In genomic region chr12:21183721-21184275, GRCh38 we compare ENCODE assay signal across 23 cellular contexts. TPM values are rescaled to one million over a fixed set of nuclear protein-coding genes. Genes with fewer than 3 reads are reported as not detected.
DNase-seq lines count a peak whose midpoint lies in the region; ATAC-seq and TF ChIP-seq lines count a peak whose summit lies in the region.
"Had no signal": no experiment of that assay in that cellular context is flagged by ENCODE, and none has a peak within 500 bp of the region (broad histone marks: within the 10 kb centered on the region; RNA-seq: fewer than 3 reads in every experiment).

No MANE protein-coding gene starts in this region.

- H2AFZ ChIP-seq in PC-3 (ENCODE audit: low read length) (no peak overlapping the region), smooth muscle cell (ENCODE audit: low read depth) (no peak overlapping the region)

- H3K9me2 ChIP-seq in PC-3 (replicated peaks; ENCODE audit: low read length): no peaks in the 10 kb centered on the region

- intact Hi-C loops in PC-3 (cut with micrococcal nuclease): no loop called here
- intact Hi-C loops in activated T-helper 2 cell treated with anti-CD3 and anti-CD28 coated beads, Interferon-gamma antibody, Interleukin-2, Interleukin-4, amounts not matched to agents 10 μg/mL and 5 μg/mL and 100 μg/mL, durations not matched to agents 14 hours and 24 hours and 36 hours (cut with micrococcal nuclease): no loop called here

- POLR2A ChIA-PET in PC-3 (lab: Charles Lee; ENCODE audit: unreplicated experiment): interaction anchor here (0.6 kb wide), 1 partner anchor 432 kb away, joined by 4 read pairs; no protein-coding TSS in a partner anchor

- no peak overlapping the region for H3K4me2 ChIP-seq in PC-3 (ENCODE audit: low read length)
- H3K4me2 ChIP-seq in smooth muscle cell: peak overlapping the region; percentile 1

- H3K36me3 ChIP-seq in PC-3 (ENCODE audit: low read depth, low read length) (no peaks in the 10 kb centered on the region), smooth muscle cell (ENCODE audit: low read depth) (no peaks in the 10 kb centered on the region)

- peaks cover 9% of the 10 kb centered on the region; the same call in 1 of the 2 replicates for H3K27me3 ChIP-seq in PC-3 (ENCODE audit: low read length)
- H3K27me3 ChIP-seq in smooth muscle cell (ENCODE audit: low read depth): no peaks in the 10 kb centered on the region

- no TSS peak for BruUV-seq in PC-3 (replicated peaks; lab: Mats Ljungman, UMichigan)

- H3K9ac ChIP-seq in PC-3 (ENCODE audit: low read length) (no peak overlapping the region), smooth muscle cell (ENCODE audit: low read depth) (no peak overlapping the region)

- H3K4me1 Mint-ChIP-seq in activated T-helper 2 cell treated with anti-CD3 and anti-CD28 coated beads, Interferon-gamma antibody, Interleukin-2, Interleukin-4, amounts not matched to agents 10 μg/mL and 5 μg/mL and 100 μg/mL, durations not matched to agents 14 hours and 24 hours and 36 hours (ENCODE audit: low read depth): no peaks in the 10 kb centered on the region
- H3K4me1 Mint-ChIP-seq: CD4-positive, CD25-positive, alpha-beta regulatory T cell had no signal

- 52% methylated on average over 3 of the region's 3 CpGs for WGBS in smooth muscle cell (ENCODE audit: low lambda C conversion rate)

- CTCF ChIA-PET in PC-3 (lab: Charles Lee): interaction anchor here (0.6 kb wide), 1 partner anchor 180 kb away, joined by 3 read pairs; no protein-coding TSS in a partner anchor

- H3F3A ChIP-seq in PC-3 (ENCODE audit: low read length, unreplicated experiment) (no peaks in the 10 kb centered on the region), smooth muscle cell (ENCODE audit: low read depth) (no peaks in the 10 kb centered on the region)

- H3K79me2 ChIP-seq in PC-3 (ENCODE audit: low read length) (no peaks in the 10 kb centered on the region), smooth muscle cell (ENCODE audit: low read depth) (no peaks in the 10 kb centered on the region)

- ATAC-seq in PC-3: no peak

- DNase-seq in EL (peak; percentile 1), PC-3 (peak; percentile 29), choroid plexus epithelial cell (ENCODE audit: low read depth) (peak; percentile 17), smooth muscle cell (lab: John Stamatoyannopoulos, UW; ENCODE audit: unreplicated experiment) (no peak), anterior cingulate cortex (lab: John Stamatoyannopoulos, UW) (no peak), hypothalamus (lab: John Stamatoyannopoulos, UW) (no peak), DMS79 treated with DMSO at 0.1 percent for 48 hours (lab: John Stamatoyannopoulos, UW) (no peak)
- no peak for DNase-seq in activated T-helper 2 cell treated with anti-CD3 and anti-CD28 coated beads, Interferon-gamma antibody, Interleukin-2, Interleukin-4, amounts not matched to agents 10 μg/mL and 5 μg/mL and 100 μg/mL, durations not matched to agents 14 hours and 24 hours and 36 hours (ENCODE audit: low spot score)
- DNase-seq: CD4-positive, CD25-positive, alpha-beta regulatory T cell; KBM-7; NCI-H1092; NCI-H1436; NCI-H187 treated with DMSO at 0.1 percent for 48 hours; NCI-H2107; NCI-H446 treated with DMSO at 0.1 percent for 48 hours; NCI-H526 treated with DMSO at 0.1 percent for 48 hours; Right ventricle myocardium superior had no signal

- H4K20me1 ChIP-seq in PC-3 (ENCODE audit: low read length) (no peaks in the 10 kb centered on the region), smooth muscle cell (ENCODE audit: low read depth) (no peaks in the 10 kb centered on the region)

- no peak for TF ChIP-seq CTCF in PC-3 (conservative IDR thresholded peaks at IDR 0.05; ENCODE audit: low read depth, low read length)
- TF ChIP-seq CTCF in choroid plexus epithelial cell (conservative IDR thresholded peaks at IDR 0.05; ENCODE audit: low read depth, low read length): no peak
- no peak for TF ChIP-seq CTCF in smooth muscle cell (IDR thresholded peaks at IDR 0.05; ENCODE audit: borderline replicate concordance, insufficient read depth, poor library complexity, severe bottlenecking)

- no peaks in the 10 kb centered on the region for H3K9me3 Mint-ChIP-seq in activated T-helper 2 cell treated with anti-CD3 and anti-CD28 coated beads, Interferon-gamma antibody, Interleukin-2, Interleukin-4, amounts not matched to agents 10 μg/mL and 5 μg/mL and 100 μg/mL, durations not matched to agents 14 hours and 24 hours and 36 hours

- H3K36me3 Mint-ChIP-seq in activated T-helper 2 cell treated with anti-CD3 and anti-CD28 coated beads, Interferon-gamma antibody, Interleukin-2, Interleukin-4, amounts not matched to agents 10 μg/mL and 5 μg/mL and 100 μg/mL, durations not matched to agents 14 hours and 24 hours and 36 hours (ENCODE audit: low read depth): no peaks in the 10 kb centered on the region
- H3K36me3 Mint-ChIP-seq: CD4-positive, CD25-positive, alpha-beta regulatory T cell had no signal

- H3K4me3 ChIP-seq in PC-3 (ENCODE audit: low read length) (no peak overlapping the region), choroid plexus epithelial cell (ENCODE audit: low read depth, low read length) (no peak overlapping the region), smooth muscle cell (no peak overlapping the region)
- H3K4me3 ChIP-seq: SK-N-MC had no signal

- H3K27ac ChIP-seq in PC-3 (ENCODE audit: low read length) (no peak overlapping the region), smooth muscle cell (ENCODE audit: low read depth) (no peak overlapping the region)
- H3K27ac ChIP-seq: SK-N-MC had no signal

- H3K9me3 ChIP-seq in PC-3 (ENCODE audit: low read length) (no peaks in the 10 kb centered on the region), smooth muscle cell (replicated peaks; ENCODE audit: low read depth) (no peaks in the 10 kb centered on the region)

- no peak overlapping the region for H3K4me3 Mint-ChIP-seq in activated T-helper 2 cell treated with anti-CD3 and anti-CD28 coated beads, Interferon-gamma antibody, Interleukin-2, Interleukin-4, amounts not matched to agents 10 μg/mL and 5 μg/mL and 100 μg/mL, durations not matched to agents 14 hours and 24 hours and 36 hours (ENCODE audit: low read depth)
- H3K4me3 Mint-ChIP-seq: CD4-positive, CD25-positive, alpha-beta regulatory T cell had no signal

- H3K27me3 Mint-ChIP-seq in activated T-helper 2 cell treated with anti-CD3 and anti-CD28 coated beads, Interferon-gamma antibody, Interleukin-2, Interleukin-4, amounts not matched to agents 10 μg/mL and 5 μg/mL and 100 μg/mL, durations not matched to agents 14 hours and 24 hours and 36 hours (ENCODE audit: low read depth): no peaks in the 10 kb centered on the region
- H3K27me3 Mint-ChIP-seq: CD4-positive, CD25-positive, alpha-beta regulatory T cell had no signal

- no peak overlapping the region for H3K27ac Mint-ChIP-seq in activated T-helper 2 cell treated with anti-CD3 and anti-CD28 coated beads, Interferon-gamma antibody, Interleukin-2, Interleukin-4, amounts not matched to agents 10 μg/mL and 5 μg/mL and 100 μg/mL, durations not matched to agents 14 hours and 24 hours and 36 hours
- H3K27ac Mint-ChIP-seq: CD4-positive, CD25-positive, alpha-beta regulatory T cell had no signal

- H3K4me1 ChIP-seq in PC-3 (ENCODE audit: insufficient read depth, low read length) (no peaks in the 10 kb centered on the region), smooth muscle cell (ENCODE audit: low read depth) (no peaks in the 10 kb centered on the region)

RNA-seq across cellular contexts. Expression of gene SLCO1B1, which starts 52.8 kb away (rescaled TPM):
- total RNA-seq in PC-3 (2014; rRNA removed): not detected in 2 replicates
- 0.31 TPM in 1 of 2 replicates, not detected in the other for total RNA-seq in smooth muscle cell
- polyA plus RNA-seq in smooth muscle cell: not detected in 2 replicates
- total RNA-seq in activated T-helper 2 cell treated with anti-CD3 and anti-CD28 coated beads, Interferon-gamma antibody, Interleukin-2, Interleukin-4, amounts not matched to agents 10 μg/mL and 5 μg/mL and 100 μg/mL, durations not matched to agents 14 hours and 24 hours and 36 hours: not detected in 2 replicates
- total RNA-seq: CD4-positive, CD25-positive, alpha-beta regulatory T cell; G401; H4; HT1080; Right ventricle myocardium superior; RPMI7951 had no signal
- polyA plus RNA-seq: BJ; CD4-positive, CD25-positive, alpha-beta regulatory T cell had no signal

Comparison
In these comparisons a context has a peak if more than half of its experiments do, and no peak if none do; other contexts are left out.
1. DNase-seq: peak in EL (single experiment), PC-3 (single experiment) and choroid plexus epithelial cell (single experiment); none in smooth muscle cell (single experiment), activated T-helper 2 cell treated with anti-CD3 and anti-CD28 coated beads, Interferon-gamma antibody, Interleukin-2, Interleukin-4, amounts not matched to agents 10 μg/mL and 5 μg/mL and 100 μg/mL, durations not matched to agents 14 hours and 24 hours and 36 hours (single experiment), anterior cingulate cortex (0 of 58), hypothalamus (0 of 51) and DMS79 treated with DMSO at 0.1 percent for 48 hours (single experiment).